Comparison of ENCODE assay signal across 8 cellular contexts in the genomic region with DNA sequence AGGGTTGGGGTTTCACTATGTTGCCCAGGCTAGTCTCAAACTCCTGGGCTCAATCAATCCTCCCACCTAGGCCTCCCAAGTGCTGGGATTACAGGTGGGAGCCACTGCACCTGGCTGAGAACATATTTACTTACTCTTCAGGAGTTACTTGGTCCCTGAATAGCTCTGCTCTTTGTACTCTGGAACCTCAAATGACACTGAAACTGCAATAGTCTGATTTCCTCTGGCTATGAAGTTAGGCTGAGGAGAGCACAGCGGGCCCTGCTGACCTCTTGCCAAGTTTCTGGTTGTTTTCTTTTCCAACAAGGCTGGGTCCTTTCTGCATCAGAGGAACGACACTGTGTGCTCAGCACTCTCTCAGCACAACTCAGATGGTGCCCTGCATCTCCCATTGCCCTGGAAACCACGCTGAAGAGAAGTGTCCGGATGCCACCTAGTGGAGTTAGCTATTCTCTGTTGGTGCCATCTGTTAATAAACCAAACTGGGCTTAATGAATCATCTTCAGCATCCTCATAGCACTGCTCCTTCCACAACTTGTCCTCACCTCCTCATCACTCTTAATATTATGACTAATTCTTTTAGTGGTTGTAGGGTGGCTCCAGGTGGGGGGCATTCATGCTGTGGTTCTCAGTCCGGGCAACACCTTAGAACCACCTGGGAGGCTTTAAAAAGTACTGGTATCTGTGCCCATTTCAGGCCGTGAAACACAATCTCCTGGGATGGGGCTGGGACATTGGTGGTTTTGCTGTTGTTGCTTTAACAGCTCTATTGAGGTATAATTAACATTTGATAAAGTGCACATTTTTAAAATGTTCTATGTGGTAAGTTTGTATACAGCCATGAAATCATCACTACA. TPM values are rescaled to one million over a fixed set of nuclear protein-coding genes. Genes with fewer than 3 reads are reported as not detected.
A peak's percentile ranks its signal among the peaks of the same experiment; 100 is the strongest.
DNase-seq lines count a peak whose midpoint lies in the region; TF ChIP-seq lines count a peak whose summit lies in the region.
"Had no signal": no experiment of that assay in that cellular context is flagged by ENCODE, and none has a peak within 500 bp of the region (broad histone marks: within the 10 kb centered on the region; RNA-seq: fewer than 3 reads in every experiment).

No MANE protein-coding gene starts in this region.

- peak; percentile 30 for DNase-seq in GM12864 (ENCODE audit: low read depth)
- DNase-seq in H7, result peak; percentile 77
- peak; percentile 82 for DNase-seq in RWPE1 (ENCODE audit: low spot score)
- peak; percentile 77 for DNase-seq in activated effector memory CD4-positive, alpha-beta T cell treated with anti-CD3 and anti-CD28 coated beads, Interleukin-2, amount 50 U/mL, for 16 hours
- DNase-seq in glutamatergic neuron, result no peak
- DNase-seq in progenitor cell of endocrine pancreas (ENCODE audit: low spot score, unreplicated experiment), result no peak

- H3K36me3 ChIP-seq in H7 (replicated peaks; ENCODE audit: control insufficient read depth, insufficient read depth, low read length), result no peaks in the 10 kb centered on the region

- POLR2A ChIA-PET in RWPE1 (lab: Yijun Ruan, JAX; ENCODE audit: low non-redundant PET), result no interaction called here

- H3K27me3 ChIP-seq in H7 (ENCODE audit: control insufficient read depth, insufficient read depth, low read length), result no peaks in the 10 kb centered on the region

- H3K27me3 Mint-ChIP-seq in glutamatergic neuron (ENCODE audit: unreplicated experiment) (peaks cover 2% of the 10 kb centered on the region), progenitor cell of endocrine pancreas (no peaks in the 10 kb centered on the region)

- no peak overlapping the region for H3K27ac ChIP-seq in RWPE1

- H3K4me1 Mint-ChIP-seq in glutamatergic neuron (ENCODE audit: low read depth, unreplicated experiment) (no peaks in the 10 kb centered on the region), progenitor cell of endocrine pancreas (ENCODE audit: low read depth) (peaks cover 2% of the 10 kb centered on the region)

- TF ChIP-seq CTCF in GM12864 (IDR thresholded peaks at IDR 0.05; ENCODE audit: low read depth, low read length, missing control alignments), result peak; percentile 80
- peak; percentile 86 for TF ChIP-seq CTCF in LNCAP (IDR thresholded peaks at IDR 0.05)
- peak; percentile 86 for TF ChIP-seq CTCF in RWPE1 (conservative IDR thresholded peaks at IDR 0.05; ENCODE audit: low read depth)
- TF ChIP-seq CTCF in glutamatergic neuron (IDR thresholded peaks at IDR 0.05; ENCODE audit: partially characterized antibody, unreplicated experiment), result peak; percentile 13
- peak; percentile 58 for TF ChIP-seq CTCF in progenitor cell of endocrine pancreas (IDR thresholded peaks at IDR 0.05; ENCODE audit: unreplicated experiment)

- H3K27ac Mint-ChIP-seq in glutamatergic neuron (ENCODE audit: unreplicated experiment), result no peak overlapping the region
- H3K27ac Mint-ChIP-seq in progenitor cell of endocrine pancreas, result no peak overlapping the region

- CTCF ChIA-PET in RWPE1 (lab: Yijun Ruan, JAX), result interaction anchor here (0.6 to 1.3 kb wide), 10 partner anchors 8 to 608 kb away, joined by 3 to 6 read pairs (median 4); a partner anchor contains a TSS

- H3K4me3 ChIP-seq in GM12864 (ENCODE audit: low read depth, low read length) (no peak overlapping the region), H7 (ENCODE audit: insufficient read depth, low read depth, low read length) (no peak overlapping the region)

- H3K4me3 Mint-ChIP-seq in glutamatergic neuron (ENCODE audit: unreplicated experiment) (no peak overlapping the region), progenitor cell of endocrine pancreas (ENCODE audit: low read depth) (no peak overlapping the region)

- H3K9me3 Mint-ChIP-seq in glutamatergic neuron (ENCODE audit: unreplicated experiment) (peaks cover 2% of the 10 kb centered on the region), progenitor cell of endocrine pancreas (ENCODE audit: low read depth) (peaks cover 1% of the 10 kb centered on the region)

- H3K36me3 Mint-ChIP-seq in glutamatergic neuron (ENCODE audit: unreplicated experiment) (peaks cover 2% of the 10 kb centered on the region), progenitor cell of endocrine pancreas (ENCODE audit: insufficient read depth) (no peaks in the 10 kb centered on the region)

RNA-seq across cellular contexts. Expression of a gene that starts 8.2 kb away (rescaled TPM):
- total RNA-seq in H7 (2014; rRNA removed; shearing (Covaris generic)), result 2.0 and 2.3 TPM in 2 replicates
- total RNA-seq in glutamatergic neuron (ENCODE audit: unreplicated experiment) (not detected), progenitor cell of endocrine pancreas (0.53 and 0.73 TPM in 2 replicates)
- total RNA-seq: skeletal muscle tissue had no signal

RNA-seq across cellular contexts. Expression of a gene that starts 57.4 kb away (rescaled TPM):
- 4.4 and 5.9 TPM in 2 replicates for total RNA-seq in H7 (2014; rRNA removed; shearing (Covaris generic))
- total RNA-seq in glutamatergic neuron (ENCODE audit: unreplicated experiment) (23.4 TPM), progenitor cell of endocrine pancreas (22.5 and 26.0 TPM in 2 replicates)

Comparison
In these comparisons a context has a peak if more than half of its experiments do, and no peak if none do; other contexts are left out.
1. DNase-seq: peak in GM12864 (single experiment), H7 (single experiment), RWPE1 (single experiment) and activated effector memory CD4-positive, alpha-beta T cell treated with anti-CD3 and anti-CD28 coated beads, Interleukin-2, amount 50 U/mL, for 16 hours (single experiment); none in glutamatergic neuron (single experiment) and progenitor cell of endocrine pancreas (single experiment).
2. CTCF ChIP-seq: peak in every context shown above with its lines; median percentile 86 in LNCAP; 86 in RWPE1; 80 in GM12864; 58 in progenitor cell of endocrine pancreas; 13 in glutamatergic neuron.